Comparison of ENCODE assay signal across 23 cellular contexts in the genomic region with DNA sequence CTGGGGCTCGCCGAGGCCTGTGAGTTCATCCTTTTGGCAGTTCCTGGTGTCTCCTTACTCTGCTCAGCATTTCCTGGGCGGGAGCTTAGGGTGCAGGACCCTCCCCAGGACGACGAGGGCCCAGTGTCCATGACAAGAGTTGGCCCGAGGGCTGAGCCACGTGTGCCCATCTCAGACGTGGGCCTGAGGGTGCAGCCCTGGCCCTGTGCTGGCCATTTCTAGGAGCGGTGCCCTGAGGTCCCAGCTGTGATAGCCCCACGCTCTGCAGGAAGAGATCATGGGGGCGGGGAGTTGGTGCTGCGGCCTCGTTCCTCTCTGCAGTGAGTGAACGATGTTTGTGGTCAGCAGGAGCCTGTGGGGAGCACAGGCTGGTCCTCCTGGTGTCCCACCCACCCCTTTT.
"Had no signal": no experiment of that assay in that cellular context is flagged by ENCODE, and none has a peak within 500 bp of the region (broad histone marks: within the 10 kb centered on the region; RNA-seq: fewer than 3 reads in every experiment).

No MANE protein-coding gene starts in this region.

- H3K27me3 Mint-ChIP-seq: memory B cell, progenitor cell of endocrine pancreas had no signal

- ATAC-seq: left cardiac atrium; lower lobe of right lung; pancreas; right cardiac atrium; stimulated activated effector memory CD8-positive, alpha-beta T cell treated with anti-CD3 and anti-CD28 coated beads, Interleukin-12 subunit alpha, Interleukin-12 subunit beta, amount 100 ng/mL, for 72 hours; stimulated activated naive CD8-positive, alpha-beta T cell treated with anti-CD3 and anti-CD28 coated beads, Interleukin-15, Interleukin-2, amounts not matched to agents 100 U/mL and 50 U/mL, for 24 hours had no signal

- H3K9me3 ChIP-seq: left ventricle myocardium inferior, lower lobe of right lung, pancreas, suprapubic skin, thyroid gland, upper lobe of left lung, uterus had no signal

- H3K36me3 ChIP-seq: uterus had no signal

- H3K9me3 Mint-ChIP-seq: memory B cell; mesothelial cell of epicardium; nephron; stimulated activated effector memory CD8-positive, alpha-beta T cell treated with anti-CD3 and anti-CD28 coated beads, Interleukin-12 subunit alpha, Interleukin-12 subunit beta, amount 100 ng/mL, for 72 hours had no signal

- H3K4me1 ChIP-seq: uterus had no signal

- H3K27me3 ChIP-seq: dorsolateral prefrontal cortex, hepatocyte, pancreas, suprapubic skin, thyroid gland, upper lobe of left lung, uterus had no signal

- H3K27ac ChIP-seq: hepatocyte, left ventricle myocardium inferior, lower lobe of right lung, pancreas, suprapubic skin, thyroid gland, upper lobe of left lung, uterus had no signal

- DNase-seq: cortex of kidney; dorsolateral prefrontal cortex; effector CD8-positive, alpha-beta T cell; foreskin melanocyte; head of caudate nucleus; left cardiac atrium; left ventricle myocardium inferior; lower lobe of right lung; right cardiac atrium; stimulated activated CD4-positive, alpha-beta T cell treated with anti-CD3 and anti-CD28 coated beads, Interleukin-4, amount 100 ng/mL, for 1 hour; stimulated activated CD8-positive, alpha-beta memory T cell treated with anti-CD3 and anti-CD28 coated beads, Interleukin-4, amount 100 ng/mL, for 48 hours; stimulated activated naive CD8-positive, alpha-beta T cell treated with anti-CD3 and anti-CD28 coated beads, Interleukin-15, Interleukin-2, amounts not matched to agents 100 U/mL and 50 U/mL, for 24 hours; thyroid gland; uterus had no signal

- H3K27ac Mint-ChIP-seq: memory B cell; mesothelial cell of epicardium; nephron; progenitor cell of endocrine pancreas; stimulated activated effector memory CD8-positive, alpha-beta T cell treated with anti-CD3 and anti-CD28 coated beads, Interleukin-12 subunit alpha, Interleukin-12 subunit beta, amount 100 ng/mL, for 72 hours had no signal

- H3K4me3 Mint-ChIP-seq: memory B cell; mesothelial cell of epicardium; nephron; stimulated activated effector memory CD8-positive, alpha-beta T cell treated with anti-CD3 and anti-CD28 coated beads, Interleukin-12 subunit alpha, Interleukin-12 subunit beta, amount 100 ng/mL, for 72 hours had no signal

- H3K4me3 ChIP-seq: dorsolateral prefrontal cortex, hepatocyte, left ventricle myocardium inferior, lower lobe of right lung, pancreas, suprapubic skin, thyroid gland, upper lobe of left lung, uterus had no signal
